ENCODE assay signal across 21 cellular contexts in genomic region chr1:99806882-99807281, GRCh38.
"Had no signal": no experiment of that assay in that cellular context is flagged by ENCODE, and none has a peak within 500 bp of the region (broad histone marks: within the 10 kb centered on the region; RNA-seq: fewer than 3 reads in every experiment).

No MANE protein-coding gene starts in this region.

- H3K4me2 ChIP-seq: KMS-11 had no signal

- H3K27ac ChIP-seq: HL-60, KMS-11, SJSA1, SK-N-MC had no signal

- H3K9me3 ChIP-seq: MG63, SJSA1 had no signal

- H3K36me3 ChIP-seq: MG63, SJSA1 had no signal

- H3K9ac ChIP-seq: KMS-11 had no signal

- DNase-seq: MG63; NCI-H1092; NCI-H1105 treated with DMSO at 0.1 percent for 48 hours; NCI-H1417 treated with DMSO at 0.1 percent for 48 hours; NCI-H146; NCI-H1694 treated with DMSO at 0.1 percent for 48 hours; NCI-H1930; NCI-H2081; NCI-H2107; NCI-H2227 treated with DMSO at 0.1 percent for 48 hours; NCI-H524; NCI-H526 treated with DMSO at 0.1 percent for 48 hours; NCI-H748 treated with DMSO at 0.1 percent for 48 hours; NK-92 treated with Interleukin-12 subunit alpha and Interleukin-12 subunit beta, amount 100 ng/mL, for 24 hours; PC-3; SHP77 treated with DMSO at 0.1 percent for 48 hours had no signal

- H3K27me3 ChIP-seq: SJSA1 had no signal

- H3K4me3 ChIP-seq: K562, MG63, SJSA1, SK-N-MC had no signal
